Comparison of ENCODE assay signal across 21 cellular contexts in the genomic region with DNA sequence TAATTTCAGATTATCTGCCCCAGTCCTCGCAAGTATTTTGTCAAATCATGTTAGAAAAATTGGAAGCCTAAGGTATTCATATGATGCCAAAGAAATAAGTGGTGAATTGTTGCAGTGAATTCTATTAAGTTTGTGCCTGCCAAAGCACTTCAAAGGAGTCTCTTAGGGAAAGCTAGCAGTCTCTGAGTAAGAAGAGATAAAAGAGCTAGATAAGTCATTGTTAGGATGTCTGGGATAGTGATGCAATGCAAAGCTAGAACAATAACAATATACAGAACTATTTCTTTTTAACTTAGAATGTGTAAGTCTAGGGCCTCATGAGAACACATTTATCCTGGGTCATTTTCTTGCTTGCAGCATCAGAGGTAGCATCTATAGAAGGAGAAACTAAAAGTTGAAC.
"Had no signal": no experiment of that assay in that cellular context is flagged by ENCODE, and none has a peak within 500 bp of the region (broad histone marks: within the 10 kb centered on the region; RNA-seq: fewer than 3 reads in every experiment).

No MANE protein-coding gene starts in this region.

- H3K27ac ChIP-seq: breast epithelium, hepatocyte, lower lobe of right lung, sigmoid colon, spleen, WERI-Rb-1 had no signal

- H3K27me3 Mint-ChIP-seq: activated naive CD8-positive, alpha-beta T cell treated with anti-CD3 and anti-CD28 coated beads, Interleukin-2, amount 10 ng/mL, durations not matched to agents 7 days and 5 days; natural killer cell treated with Interleukin-12 subunit alpha and Interleukin-12 subunit beta and Interleukin-15 and Interleukin-18, amount 100 ng/mL, for 72 hours; stimulated activated memory B cell treated with anti-CD40 and anti-IgM and Interleukin-4, amounts not matched to agents 10 μg/mL and 1 μg/mL and 100 μg/mL, for 72 hours; T-helper 17 cell had no signal

- ATAC-seq: esophagus mucosa; lower lobe of right lung; natural killer cell treated with Interleukin-12 subunit alpha and Interleukin-12 subunit beta and Interleukin-15 and Interleukin-18, amount 100 ng/mL, for 72 hours; stimulated activated memory B cell treated with anti-CD40 and anti-IgM and Interleukin-4, amounts not matched to agents 10 μg/mL and 1 μg/mL and 100 μg/mL, for 72 hours; T-helper 17 cell had no signal

- H3K27ac Mint-ChIP-seq: activated naive CD8-positive, alpha-beta T cell treated with anti-CD3 and anti-CD28 coated beads, Interleukin-2, amount 10 ng/mL, durations not matched to agents 7 days and 5 days; activated T-helper 2 cell treated with anti-CD3 and anti-CD28 coated beads, Interferon-gamma antibody, Interleukin-2, Interleukin-4, amounts not matched to agents 10 μg/mL and 5 μg/mL and 100 μg/mL, durations not matched to agents 14 hours and 24 hours and 36 hours; mesothelial cell of epicardium; natural killer cell treated with Interleukin-12 subunit alpha and Interleukin-12 subunit beta and Interleukin-15 and Interleukin-18, amount 100 ng/mL, for 72 hours; stimulated activated memory B cell treated with anti-CD40 and anti-IgM and Interleukin-4, amounts not matched to agents 10 μg/mL and 1 μg/mL and 100 μg/mL, for 72 hours; T-helper 17 cell had no signal

- H3K4me2 ChIP-seq: hepatocyte had no signal

- H3K4me3 Mint-ChIP-seq: activated naive CD8-positive, alpha-beta T cell treated with anti-CD3 and anti-CD28 coated beads, Interleukin-2, amount 10 ng/mL, durations not matched to agents 7 days and 5 days; mesothelial cell of epicardium; natural killer cell treated with Interleukin-12 subunit alpha and Interleukin-12 subunit beta and Interleukin-15 and Interleukin-18, amount 100 ng/mL, for 72 hours; stimulated activated memory B cell treated with anti-CD40 and anti-IgM and Interleukin-4, amounts not matched to agents 10 μg/mL and 1 μg/mL and 100 μg/mL, for 72 hours; T-helper 17 cell had no signal

- H3K9me3 ChIP-seq: breast epithelium, lower lobe of right lung, sigmoid colon, spleen had no signal

- H3K27me3 ChIP-seq: breast epithelium, hepatocyte, sigmoid colon, spleen had no signal

- DNase-seq: activated CD4-positive, alpha-beta T cell treated with anti-CD3 and anti-CD28 coated beads, Interleukin-2, amount 50 U/mL, for 4 hours; activated naive CD4-positive, alpha-beta T cell treated with Interleukin-2 at 50 U/mL for 16 hours; activated naive CD8-positive, alpha-beta T cell treated with anti-CD3 and anti-CD28 coated beads, Interleukin-2, amount 10 ng/mL, durations not matched to agents 7 days and 5 days; anterior cingulate cortex; cerebellar nuclear complex; effector CD8-positive, alpha-beta T cell; islet precursor cell; lower lobe of right lung; nucleus accumbens; sigmoid colon; spleen; stimulated activated CD4-positive, alpha-beta T cell treated with anti-CD3 and anti-CD28 coated beads, Interleukin-4, amount 100 ng/mL, for 4 hours; T-helper 17 cell; WERI-Rb-1 had no signal

- H3K9me3 Mint-ChIP-seq: activated naive CD8-positive, alpha-beta T cell treated with anti-CD3 and anti-CD28 coated beads, Interleukin-2, amount 10 ng/mL, durations not matched to agents 7 days and 5 days; activated T-helper 2 cell treated with anti-CD3 and anti-CD28 coated beads, Interferon-gamma antibody, Interleukin-2, Interleukin-4, amounts not matched to agents 10 μg/mL and 5 μg/mL and 100 μg/mL, durations not matched to agents 14 hours and 24 hours and 36 hours; mesothelial cell of epicardium; natural killer cell treated with Interleukin-12 subunit alpha and Interleukin-12 subunit beta and Interleukin-15 and Interleukin-18, amount 100 ng/mL, for 72 hours; stimulated activated memory B cell treated with anti-CD40 and anti-IgM and Interleukin-4, amounts not matched to agents 10 μg/mL and 1 μg/mL and 100 μg/mL, for 72 hours had no signal

- H2AFZ ChIP-seq: hepatocyte had no signal

- H3K4me1 Mint-ChIP-seq: activated naive CD8-positive, alpha-beta T cell treated with anti-CD3 and anti-CD28 coated beads, Interleukin-2, amount 10 ng/mL, durations not matched to agents 7 days and 5 days; mesothelial cell of epicardium had no signal

- H3K4me3 ChIP-seq: breast epithelium, hepatocyte, lower lobe of right lung, sigmoid colon, spleen had no signal

- H3K4me1 ChIP-seq: breast epithelium, lower lobe of right lung, spleen had no signal
